ENCODE assay signal across 21 cellular contexts in the genomic region with DNA sequence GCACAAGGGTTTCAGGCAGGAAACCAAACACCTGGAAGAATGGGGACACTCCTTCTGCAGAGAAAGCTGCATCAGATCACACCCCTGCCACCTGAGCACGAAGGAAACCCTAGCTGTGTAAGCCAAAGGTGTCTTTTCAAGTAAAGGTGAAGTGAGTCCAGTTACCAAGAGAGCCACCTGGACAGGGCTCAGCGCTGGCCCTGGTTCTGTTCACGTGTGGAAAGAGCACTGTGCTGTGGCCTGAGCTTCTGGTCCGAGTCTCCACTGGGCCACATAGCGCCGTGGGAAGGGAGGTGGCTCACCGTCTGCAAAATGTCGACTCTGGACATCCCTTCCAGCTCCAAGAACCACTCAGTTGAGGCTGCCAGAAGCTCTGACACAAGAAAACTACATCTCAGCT.
"Had no signal": no experiment of that assay in that cellular context is flagged by ENCODE, and none has a peak within 500 bp of the region (broad histone marks: within the 10 kb centered on the region; RNA-seq: fewer than 3 reads in every experiment).

No MANE protein-coding gene starts in this region.

- H3K27ac ChIP-seq: esophagus muscularis mucosa, pancreas, skin epidermis, vagina had no signal

- H3K9me3 ChIP-seq: esophagus muscularis mucosa, pancreas, vagina had no signal

- H3K4me1 ChIP-seq: pancreas had no signal

- FAIRE-seq: astrocyte, endothelial cell of umbilical vein, frontal cortex, pancreas had no signal

- ATAC-seq: activated CD8-positive, alpha-beta T cell treated with anti-CD3 and anti-CD28 coated beads, Interleukin-2, amount 10 ng/mL, durations not matched to agents 7 days and 5 days; left ventricle myocardium superior; pancreas; right cardiac atrium; stimulated activated memory B cell treated with anti-CD40 and anti-IgM and Interleukin-4, amounts not matched to agents 10 μg/mL and 1 μg/mL and 100 μg/mL, for 72 hours had no signal

- H3K4me3 ChIP-seq: esophagus muscularis mucosa, pancreas, skin epidermis, vagina had no signal

- H3K27me3 ChIP-seq: esophagus muscularis mucosa, pancreas, vagina had no signal

- H3K36me3 ChIP-seq: esophagus muscularis mucosa, pancreas, vagina had no signal

- DNase-seq: activated CD4-positive, alpha-beta T cell treated with anti-CD3 and anti-CD28 coated beads, Interleukin-2, amount 50 U/mL, for 1 hour; activated CD4-positive, CD25-positive, alpha-beta regulatory T cell treated with anti-CD3 and anti-CD28 coated beads, Interleukin-2, amount 50 U/mL, for 72 hours; activated CD8-positive, alpha-beta T cell treated with anti-CD3 and anti-CD28 coated beads, Interleukin-2, amount 10 ng/mL, durations not matched to agents 7 days and 5 days; activated naive CD4-positive, alpha-beta T cell treated with Interleukin-2 at 50 U/mL for 16 hours; activated naive CD8-positive, alpha-beta T cell treated with anti-CD3 and anti-CD28 coated beads for 36 hours; activated T-cell treated with anti-CD3 and anti-CD28 coated beads, Interleukin-2, amount 50 U/mL, for 48 hours; central memory CD4-positive, alpha-beta T cell; effector memory CD4-positive, alpha-beta T cell; hippocampal formation; left ventricle myocardium superior; right cardiac atrium; stimulated activated CD4-positive, alpha-beta T cell treated with anti-CD3 and anti-CD28 coated beads, Interleukin-2, amount 100 ng/mL, for 24 hours; trophoblast cell had no signal
